Comparison of ENCODE assay signal across 7 cellular contexts in genomic region chr5:50591338-50591737, GRCh38.
DNase-seq lines count a peak whose midpoint lies in the region; ATAC-seq and TF ChIP-seq lines count a peak whose summit lies in the region.
"Not testable (repeated sequence)": the region's sequence is repeated elsewhere in the genome, so short reads cannot be mapped to it uniquely, and the experiment has no call there.

No MANE protein-coding gene starts in this region.

- peak overlapping the region in 7 of 8 donors; percentile 32 to 76 (median 62) for H3K4me3 Mint-ChIP-seq in CD4-positive, alpha-beta memory T cell
- H3K4me3 Mint-ChIP-seq in activated CD4-positive, alpha-beta T cell treated with anti-CD3 and anti-CD28 coated beads for 36 hours; central memory CD8-positive, alpha-beta T cell: not testable (repeated sequence)
- peak overlapping the region; percentile 42 for H3K4me3 Mint-ChIP-seq in activated T-cell treated with anti-CD3 and anti-CD28 coated beads, Interleukin-2, amount 50 U/mL, for 24 hours

- H3F3A ChIP-seq in MM.1S (ENCODE audit: insufficient read depth, low read length), result not testable (repeated sequence)

- H3K27ac Mint-ChIP-seq in CD4-positive, alpha-beta memory T cell, result peak overlapping the region; percentile 83 to 93 (median 88)
- peak overlapping the region; percentile 83 for H3K27ac Mint-ChIP-seq in activated CD4-positive, alpha-beta T cell treated with anti-CD3 and anti-CD28 coated beads for 36 hours
- peak overlapping the region; percentile 74 for H3K27ac Mint-ChIP-seq in activated T-cell treated with anti-CD3 and anti-CD28 coated beads, Interleukin-2, amount 50 U/mL, for 24 hours
- peak overlapping the region; percentile 44 to 83 for H3K27ac Mint-ChIP-seq in activated naive CD4-positive, alpha-beta T cell treated with anti-CD3 and anti-CD28 coated beads, Interleukin-2, amount 50 U/mL, for 72 hours
- peak overlapping the region; percentile 80 for H3K27ac Mint-ChIP-seq in central memory CD8-positive, alpha-beta T cell (ENCODE audit: low read depth)

- H3K4me1 Mint-ChIP-seq in CD4-positive, alpha-beta memory T cell, result peaks cover 45 to 79% (median 53%) of the 10 kb centered on the region in 4 donors
- H3K4me1 Mint-ChIP-seq in activated CD4-positive, alpha-beta T cell treated with anti-CD3 and anti-CD28 coated beads for 36 hours, result peaks cover 58% of the 10 kb centered on the region
- H3K4me1 Mint-ChIP-seq in activated T-cell treated with anti-CD3 and anti-CD28 coated beads, Interleukin-2, amount 50 U/mL, for 24 hours (ENCODE audit: low read depth), result peaks cover 62% of the 10 kb centered on the region
- H3K4me1 Mint-ChIP-seq in central memory CD8-positive, alpha-beta T cell, result peaks cover 61% of the 10 kb centered on the region

- intact Hi-C loops in CD4-positive, alpha-beta memory T cell (cut with micrococcal nuclease), result loop anchor here (1.0 to 10.0 kb wide), 3 partner anchors 77 to 159 kb away; partner anchors contain the start of gene EMB
- intact Hi-C loops in activated CD4-positive, alpha-beta T cell treated with anti-CD3 and anti-CD28 coated beads for 36 hours (cut with DNase I, micrococcal nuclease), result loop anchor here (2.0 to 5.0 kb wide), 3 partner anchors 76 to 156 kb away; partner anchors contain the start of gene PARP8 (in 1 of the 2)

- H3K36me3 Mint-ChIP-seq in CD4-positive, alpha-beta memory T cell; activated CD4-positive, alpha-beta T cell treated with anti-CD3 and anti-CD28 coated beads for 36 hours (ENCODE audit: low read depth); activated T-cell treated with anti-CD3 and anti-CD28 coated beads, Interleukin-2, amount 50 U/mL, for 24 hours (ENCODE audit: low read depth); central memory CD8-positive, alpha-beta T cell (ENCODE audit: insufficient read depth): not testable (repeated sequence)
- peaks cover 5 to 27% of the 10 kb centered on the region in 2 donors for H3K36me3 Mint-ChIP-seq in activated naive CD4-positive, alpha-beta T cell treated with anti-CD3 and anti-CD28 coated beads, Interleukin-2, amount 50 U/mL, for 72 hours

- H4K20me1 ChIP-seq in MM.1S (ENCODE audit: insufficient read depth, low read length), result not testable (repeated sequence)

- H3K36me3 ChIP-seq in CD4-positive, alpha-beta memory T cell (ENCODE audit: insufficient read depth, low read length); MM.1S (replicated peaks; ENCODE audit: insufficient read depth, low read length); neutrophil: not testable (repeated sequence)

- DNase-seq in CD4-positive, alpha-beta memory T cell, result peak in 4 of 5 donors; percentile 21 to 42 (median 36)
- DNase-seq in MM.1S, result peak; percentile 16
- not testable (repeated sequence) for DNase-seq in activated CD4-positive, alpha-beta T cell treated with anti-CD3 and anti-CD28 coated beads for 36 hours; activated T-cell treated with anti-CD3 and anti-CD28 coated beads, Interleukin-2, amount 50 U/mL, for 24 hours; activated naive CD4-positive, alpha-beta T cell treated with anti-CD3 and anti-CD28 coated beads, Interleukin-2, amount 50 U/mL, for 72 hours (ENCODE audit: low spot score in 2 of 2); central memory CD8-positive, alpha-beta T cell (ENCODE audit: low spot score in 2 of 2)

- not testable (repeated sequence) for H3K79me2 ChIP-seq in MM.1S (ENCODE audit: low read length)

- not testable (repeated sequence) for ATAC-seq in activated CD4-positive, alpha-beta T cell treated with anti-CD3 and anti-CD28 coated beads for 36 hours; activated naive CD4-positive, alpha-beta T cell treated with anti-CD3 and anti-CD28 coated beads, Interleukin-2, amount 50 U/mL, for 72 hours; central memory CD8-positive, alpha-beta T cell (replicated peaks; ENCODE audit: extremely low read depth, poor library complexity, severe bottlenecking)

- H2AFZ ChIP-seq in MM.1S (ENCODE audit: low read length), result not testable (repeated sequence)

- not testable (repeated sequence) for H3K27me3 ChIP-seq in CD4-positive, alpha-beta memory T cell (ENCODE audit: insufficient read depth, low read length); MM.1S (replicated peaks; ENCODE audit: insufficient read depth, low read length); neutrophil

- not testable (repeated sequence) for H3K9ac ChIP-seq in MM.1S (ENCODE audit: low read length)

- H3K4me3 ChIP-seq in CD4-positive, alpha-beta memory T cell (ENCODE audit: low read length in 2 of 2); MM.1S (ENCODE audit: low read length); neutrophil (ENCODE audit: low read depth in 1 of 2, low read length in 1 of 2): not testable (repeated sequence)

- H3K4me1 ChIP-seq in CD4-positive, alpha-beta memory T cell (ENCODE audit: insufficient read depth, low read length), result peaks cover 62% of the 10 kb centered on the region
- H3K4me1 ChIP-seq in MM.1S (ENCODE audit: low read length); neutrophil (ENCODE audit: control insufficient read depth in 1 of 2, insufficient read depth in 1 of 2, low read depth in 1 of 2, low read length in 1 of 2): not testable (repeated sequence)

- CTCF ChIA-PET in CD4-positive, alpha-beta memory T cell (lab: Charles Lee; ENCODE audit: partially characterized antibody), result interaction anchor here (1.0 kb wide), 1 partner anchor 150 kb away, joined by 3 read pairs; the partner anchor contains the start of gene EMB
- CTCF ChIA-PET in activated CD4-positive, alpha-beta T cell treated with anti-CD3 and anti-CD28 coated beads for 36 hours (lab: Charles Lee), result interaction anchor here (0.8 kb wide), 1 partner anchor 133 kb away, joined by 3 read pairs; no protein-coding TSS in a partner anchor

- H3K9me3 Mint-ChIP-seq in CD4-positive, alpha-beta memory T cell; activated CD4-positive, alpha-beta T cell treated with anti-CD3 and anti-CD28 coated beads for 36 hours (ENCODE audit: low read depth); activated T-cell treated with anti-CD3 and anti-CD28 coated beads, Interleukin-2, amount 50 U/mL, for 24 hours; activated naive CD4-positive, alpha-beta T cell treated with anti-CD3 and anti-CD28 coated beads, Interleukin-2, amount 50 U/mL, for 72 hours; central memory CD8-positive, alpha-beta T cell: not testable (repeated sequence)

- H3K27ac ChIP-seq in CD4-positive, alpha-beta memory T cell (ENCODE audit: low read depth, low read length), result peak overlapping the region; percentile 9
- not testable (repeated sequence) for H3K27ac ChIP-seq in MM.1S (ENCODE audit: low read length)
- peak overlapping the region; percentile 16 for H3K27ac ChIP-seq in neutrophil

- H3K27me3 Mint-ChIP-seq in CD4-positive, alpha-beta memory T cell; activated CD4-positive, alpha-beta T cell treated with anti-CD3 and anti-CD28 coated beads for 36 hours; activated T-cell treated with anti-CD3 and anti-CD28 coated beads, Interleukin-2, amount 50 U/mL, for 24 hours; central memory CD8-positive, alpha-beta T cell: not testable (repeated sequence)

- not testable (repeated sequence) for H3K9me2 ChIP-seq in MM.1S (replicated peaks; ENCODE audit: insufficient read depth, low read length)

- not testable (repeated sequence) for H3K4me2 ChIP-seq in MM.1S (ENCODE audit: low read depth, low read length)

- H3K9me3 ChIP-seq in CD4-positive, alpha-beta memory T cell (ENCODE audit: control insufficient read depth in 1 of 2, low read length in 2 of 2); MM.1S (replicated peaks; ENCODE audit: insufficient read depth, low read length); neutrophil: not testable (repeated sequence)

- POLR2A ChIA-PET in CD4-positive, alpha-beta memory T cell (lab: Charles Lee; ENCODE audit: partially characterized antibody), result interaction anchor here (0.9 to 2.3 kb wide), 5 partner anchors 14 to 146 kb away, joined by 3 to 6 read pairs (median 4); partner anchors contain the start of gene PARP8
- POLR2A ChIA-PET in activated CD4-positive, alpha-beta T cell treated with anti-CD3 and anti-CD28 coated beads for 36 hours (lab: Charles Lee), result not testable (repeated sequence)

- not testable (repeated sequence) for TF ChIP-seq CTCF in MM.1S (IDR thresholded peaks at IDR 0.05; ENCODE audit: low read length); neutrophil (IDR thresholded peaks at IDR 0.05)
